ENCODE assay signal across 8 cellular contexts in genomic region chr1:156126043-156126700, GRCh38. TPM values are rescaled to one million over a fixed set of nuclear protein-coding genes. Genes with fewer than 3 reads are reported as not detected.
A peak's percentile ranks its signal among the peaks of the same experiment; 100 is the strongest.
DNase-seq lines count a peak whose midpoint lies in the region; ATAC-seq and TF ChIP-seq lines count a peak whose summit lies in the region.

No MANE protein-coding gene starts in this region.

- DNase-seq in NT2/D1 (ENCODE audit: low read depth, low spot score) (no peak), fibroblast of mammary gland (ENCODE audit: low read depth) (peak; percentile 97), omental fat pad (ENCODE audit: low spot score) (peak; percentile 88), HEK293T (ENCODE audit: extremely low spot score) (no peak)
- peak; percentile 82 to 85 for DNase-seq in activated T-cell treated with anti-CD3 and anti-CD28 coated beads, Interleukin-2, amount 50 U/mL, for 72 hours

- H3K27ac ChIP-seq in DOHH2 (ENCODE audit: low read depth, low read length) (no peak overlapping the region), HEK293 (ENCODE audit: extremely low read depth, low read depth, low read length) (peak overlapping the region; percentile 40)

- peaks cover 3 to 4% of the 10 kb centered on the region in 2 donors for H3K36me3 Mint-ChIP-seq in activated T-cell treated with anti-CD3 and anti-CD28 coated beads, Interleukin-2, amount 50 U/mL, for 72 hours (ENCODE audit: insufficient read depth in 2 of 2)

- peaks cover 89% of the 10 kb centered on the region for H3K4me1 Mint-ChIP-seq in activated T-cell treated with anti-CD3 and anti-CD28 coated beads, Interleukin-2, amount 50 U/mL, for 72 hours (ENCODE audit: low read depth)

- peak overlapping the region; percentile 43 to 80 for H3K4me3 Mint-ChIP-seq in activated T-cell treated with anti-CD3 and anti-CD28 coated beads, Interleukin-2, amount 50 U/mL, for 72 hours

- H3K9me3 ChIP-seq in DOHH2 (ENCODE audit: control insufficient read depth, insufficient read depth, low read length) (no peaks in the 10 kb centered on the region), HEK293 (ENCODE audit: control insufficient read depth, insufficient read depth, low read depth, low read length) (no peaks in the 10 kb centered on the region), NT2/D1 (ENCODE audit: insufficient read depth, low read length) (no peaks in the 10 kb centered on the region)

- no peaks in the 10 kb centered on the region for H3K79me2 ChIP-seq in DOHH2 (ENCODE audit: control insufficient read depth, low read length)

- H3K4me3 ChIP-seq in DOHH2 (ENCODE audit: low read length) (peak overlapping the region; percentile 73), HEK293 (ENCODE audit: low read depth, low read length) (peak overlapping the region; percentile 15), NT2/D1 (ENCODE audit: insufficient read length, low read depth) (no peak overlapping the region), fibroblast of mammary gland (ENCODE audit: control insufficient read depth, low read depth, low read length) (peak overlapping the region; percentile 31)

- TF ChIP-seq CTCF in DOHH2 (IDR thresholded peaks at IDR 0.05; ENCODE audit: low read depth, low read length, poor library complexity, severe bottlenecking) (peak; percentile 62), HEK293 (tag by site-specific recombination; IDR thresholded peaks at IDR 0.05) (peak; percentile 64), fibroblast of mammary gland (conservative IDR thresholded peaks at IDR 0.05; ENCODE audit: control insufficient read depth, insufficient read depth, low read depth, low read length) (peak; percentile 54), omental fat pad (IDR thresholded peaks at IDR 0.05) (no peak)

- CTCF ChIA-PET in HEK293 (lab: Yijun Ruan, JAX) (interaction anchor here (0.7 to 25.6 kb wide), 8 partner anchors 10 to 99 kb away, joined by 3 to 1029 read pairs (median 6); partner anchors contain the start of gene LMNA), HEK293T (lab: Yijun Ruan, JAX) (interaction anchor here (0.5 to 10.2 kb wide), 8 partner anchors 9 to 235 kb away, joined by 3 to 255 read pairs (median 3); partner anchors contain the start of gene LMNA)

- no peaks in the 10 kb centered on the region for H3K9me2 ChIP-seq in DOHH2 (replicated peaks; ENCODE audit: control insufficient read depth, low read length)

- H4K20me1 ChIP-seq in DOHH2 (ENCODE audit: control insufficient read depth, insufficient read depth, low read depth, low read length), result no peaks in the 10 kb centered on the region

- H3K27me3 Mint-ChIP-seq in activated T-cell treated with anti-CD3 and anti-CD28 coated beads, Interleukin-2, amount 50 U/mL, for 72 hours (ENCODE audit: low read depth), result peaks cover 14% of the 10 kb centered on the region

- peaks cover 3% of the 10 kb centered on the region; the same call in 1 of the 2 replicates for H3F3A ChIP-seq in DOHH2 (ENCODE audit: control insufficient read depth, insufficient read depth)

- peak overlapping the region; percentile 57 for H3K27ac Mint-ChIP-seq in activated T-cell treated with anti-CD3 and anti-CD28 coated beads, Interleukin-2, amount 50 U/mL, for 72 hours

- H3K36me3 ChIP-seq in DOHH2 (ENCODE audit: control insufficient read depth, low read length), result no peaks in the 10 kb centered on the region
- peaks cover 6% of the 10 kb centered on the region in 2 experiments; a peak in 2 of 3 replicates for H3K36me3 ChIP-seq in HEK293 (ENCODE audit: control insufficient read depth in 2 of 2, insufficient read depth in 1 of 2, low read length in 2 of 2)
- H3K36me3 ChIP-seq in NT2/D1 (ENCODE audit: insufficient read depth, insufficient read length, low read length), result peaks cover 45% of the 10 kb centered on the region

- H3K27me3 ChIP-seq in DOHH2 (ENCODE audit: control insufficient read depth, low read length) (no peaks in the 10 kb centered on the region), NT2/D1 (ENCODE audit: insufficient read depth, insufficient read length) (no peaks in the 10 kb centered on the region)

- peak overlapping the region; percentile 62 for H3K4me2 ChIP-seq in DOHH2 (ENCODE audit: low read length)

- POLR2A ChIA-PET in HEK293 (lab: Yijun Ruan, JAX) (interaction anchor here (0.5 to 5.8 kb wide), 5 partner anchors 11 to 277 kb away, joined by 3 to 61 read pairs (median 6); partner anchors contain the start of gene LMNA), HEK293T (lab: Yijun Ruan, JAX) (interaction anchor here (1.0 to 1.7 kb wide), 2 partner anchors 10 to 87 kb away, joined by 4 to 6 read pairs; partner anchors contain the start of gene PMF1)

- ATAC-seq in activated T-cell treated with anti-CD3 and anti-CD28 coated beads, Interleukin-2, amount 50 U/mL, for 72 hours (replicated peaks in 1 of 2), result peak; percentile 53 to 54
- ATAC-seq in omental fat pad (ENCODE audit: low FRiP score) (peak; percentile 64), HG03280 (IDR thresholded peaks at IDR 0.05; ENCODE audit: unreplicated experiment) (no peak)

- H3K9me3 Mint-ChIP-seq in activated T-cell treated with anti-CD3 and anti-CD28 coated beads, Interleukin-2, amount 50 U/mL, for 72 hours, result no peaks in the 10 kb centered on the region

- H3K4me1 ChIP-seq in DOHH2 (ENCODE audit: control insufficient read depth, low read length), result peaks cover 35% of the 10 kb centered on the region
- H3K4me1 ChIP-seq in HEK293 (ENCODE audit: control insufficient read depth, insufficient read depth, low read length), result peaks cover 28% of the 10 kb centered on the region
- peaks cover 66% of the 10 kb centered on the region for H3K4me1 ChIP-seq in NT2/D1 (ENCODE audit: insufficient read depth, insufficient read length)

- peak overlapping the region; percentile 37 for H3K9ac ChIP-seq in NT2/D1 (ENCODE audit: insufficient read length, low read depth)

TF ChIP-seq in HEK293, 187 proteins besides CTCF, POLR2A, EP300 and RAD21 (continues in another document):
- 0 out of 2 replicates have a peak, but pooled peaks have one; percentile 34 for TF ChIP-seq ZNF629 (tag by site-specific recombination; IDR thresholded peaks at IDR 0.05)
- TF ChIP-seq HOXA7 (CRISPR knock-in tag; IDR thresholded peaks at IDR 0.05; ENCODE audit: borderline replicate concordance), result no peak
- no peak for TF ChIP-seq ZNF585B (tag by site-specific recombination; IDR thresholded peaks at IDR 0.05)
- peak; percentile 60 for TF ChIP-seq SP2 (tag by site-specific recombination; IDR thresholded peaks at IDR 0.05)
- no peak for TF ChIP-seq ZNF747 (tag by site-specific recombination; IDR thresholded peaks at IDR 0.05)
- no peak for TF ChIP-seq ZNF133 (tag by site-specific recombination; IDR thresholded peaks at IDR 0.05)

TF ChIP-seq in HEK293T, 16 proteins besides CTCF, POLR2A, EP300 and RAD21:
- TF ChIP-seq FOXA1 (IDR thresholded peaks at IDR 0.05) (no peak), NFRKB (IDR thresholded peaks at IDR 0.05) (no peak), SUZ12 (IDR thresholded peaks at IDR 0.05) (no peak), CTBP1 (IDR thresholded peaks at IDR 0.05; ENCODE audit: borderline replicate concordance) (no peak), HDGF (IDR thresholded peaks at IDR 0.05; ENCODE audit: borderline replicate concordance) (no peak), FOXM1 (IDR thresholded peaks at IDR 0.05; ENCODE audit: borderline replicate concordance) (no peak), TARDBP (IDR thresholded peaks at IDR 0.05) (no peak), FOXK2 (IDR thresholded peaks at IDR 0.05) (no peak), ZNF384 (IDR thresholded peaks at IDR 0.05) (no peak), L3MBTL2 (conservative IDR thresholded peaks at IDR 0.05) (no peak), ELF4 (IDR thresholded peaks at IDR 0.05) (no peak), LEF1 (IDR thresholded peaks at IDR 0.05; ENCODE audit: borderline replicate concordance) (no peak)
- TF ChIP-seq, protein P1, sequence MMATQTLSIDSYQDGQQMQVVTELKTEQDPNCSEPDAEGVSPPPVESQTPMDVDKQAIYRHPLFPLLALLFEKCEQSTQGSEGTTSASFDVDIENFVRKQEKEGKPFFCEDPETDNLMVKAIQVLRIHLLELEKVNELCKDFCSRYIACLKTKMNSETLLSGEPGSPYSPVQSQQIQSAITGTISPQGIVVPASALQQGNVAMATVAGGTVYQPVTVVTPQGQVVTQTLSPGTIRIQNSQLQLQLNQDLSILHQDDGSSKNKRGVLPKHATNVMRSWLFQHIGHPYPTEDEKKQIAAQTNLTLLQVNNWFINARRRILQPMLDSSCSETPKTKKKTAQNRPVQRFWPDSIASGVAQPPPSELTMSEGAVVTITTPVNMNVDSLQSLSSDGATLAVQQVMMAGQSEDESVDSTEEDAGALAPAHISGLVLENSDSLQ (IDR thresholded peaks at IDR 0.05), result no peak

RNA-seq across cellular contexts. Expression of gene LMNA, which starts 11.7 kb away (rescaled TPM):
- 100 to 1,000 TPM; 125 to 159 TPM for total RNA-seq in activated T-cell treated with anti-CD3 and anti-CD28 coated beads, Interleukin-2, amount 50 U/mL, for 72 hours
- total RNA-seq in omental fat pad, result 1,000 to 10,000 TPM in 1 of 4 donors, 100 to 1,000 TPM in 3; 288 to 1,820 (median 589) TPM

RNA-seq across cellular contexts. Expression of gene SEMA4A, which starts 27.2 kb away (rescaled TPM):
- 10 to 100 TPM; 63.7 to 80.3 TPM for total RNA-seq in activated T-cell treated with anti-CD3 and anti-CD28 coated beads, Interleukin-2, amount 50 U/mL, for 72 hours
- total RNA-seq in omental fat pad, result 10 to 100 TPM in 3 of 4 donors, 1 to 10 TPM in 1; 4.1 to 99.1 (median 24.6) TPM

RNA-seq across cellular contexts. Expression of gene MEX3A, which starts 43.9 kb away (rescaled TPM):
- total RNA-seq in activated T-cell treated with anti-CD3 and anti-CD28 coated beads, Interleukin-2, amount 50 U/mL, for 72 hours, result under 1 TPM; 0.31 to 0.97 TPM
- under 1 TPM; 0.56 to 0.96 (median 0.66) TPM for total RNA-seq in omental fat pad

Comparison
In these comparisons a context has a peak if more than half of its experiments do, and no peak if none do; other contexts are left out.
1. CTCF ChIP-seq: peak in DOHH2 (single experiment), HEK293 (single experiment) and fibroblast of mammary gland (single experiment); none in omental fat pad (0 of 3).
2. DNase-seq: peak in activated T-cell treated with anti-CD3 and anti-CD28 coated beads, Interleukin-2, amount 50 U/mL, for 72 hours (2 of 2), fibroblast of mammary gland (single experiment) and omental fat pad (single experiment); none in NT2/D1 (single experiment) and HEK293T (single experiment).